13 cellular contexts compared by ENCODE assay signal in the genomic region with DNA sequence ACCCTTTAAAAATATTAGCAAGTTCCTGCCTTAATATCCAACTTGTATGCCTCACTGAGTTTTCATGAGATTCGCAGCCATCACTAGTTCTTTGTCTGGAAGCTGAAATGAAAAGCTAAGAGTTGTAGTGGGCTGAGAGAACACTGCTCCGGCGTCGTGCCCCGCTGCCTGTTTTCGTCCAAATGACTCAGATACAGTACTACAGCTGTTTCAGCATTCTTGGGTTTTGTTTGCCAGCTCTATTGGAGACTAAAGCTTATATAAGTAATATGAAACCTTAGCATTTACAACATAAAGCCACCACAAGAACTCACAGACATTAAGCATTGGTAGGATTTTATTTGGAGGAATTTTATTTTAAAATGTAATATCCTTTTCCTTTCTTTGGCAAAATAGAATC.
DNase-seq lines count a peak whose midpoint lies in the region; ATAC-seq lines count a peak whose summit lies in the region.
"Had no signal": no experiment of that assay in that cellular context is flagged by ENCODE, and none has a peak within 500 bp of the region (broad histone marks: within the 10 kb centered on the region; RNA-seq: fewer than 3 reads in every experiment).

No MANE protein-coding gene starts in this region.

- DNase-seq in NCI-H526 treated with DMSO at 0.1 percent for 48 hours (lab: John Stamatoyannopoulos, UW) (peak; percentile 20), NCI-H526 (lab: John Stamatoyannopoulos, UW) (no peak), amniotic epithelial cell (ENCODE audit: low read depth) (peak; percentile 44), kidney glomerular epithelial cell (lab: John Stamatoyannopoulos, UW) (peak; percentile 14), stromal cell of bone marrow (ENCODE audit: low read depth) (peak; percentile 83)
- no peak for DNase-seq in activated naive CD4-positive, alpha-beta T cell treated with anti-CD3 and anti-CD28 coated beads, Interleukin-2, amount 10 ng/mL, durations not matched to agents 7 days and 5 days
- DNase-seq: activated CD4-positive, alpha-beta T cell treated with anti-CD3 and anti-CD28 coated beads, Interleukin-2, amount 50 U/mL, for 48 hours; AML-193; NCI-H226 had no signal

- H3K27ac Mint-ChIP-seq in activated naive CD4-positive, alpha-beta T cell treated with anti-CD3 and anti-CD28 coated beads, Interleukin-2, amount 10 ng/mL, durations not matched to agents 7 days and 5 days, result no peak overlapping the region
- H3K27ac Mint-ChIP-seq: memory B cell; stimulated activated memory B cell treated with anti-CD40 and anti-IgM and Interleukin-4, amounts not matched to agents 10 μg/mL and 1 μg/mL and 100 μg/mL, for 72 hours had no signal

- ATAC-seq in HG02885 (IDR thresholded peaks at IDR 0.05; ENCODE audit: poor library complexity, unreplicated experiment) (no peak), HG03442 (IDR thresholded peaks at IDR 0.05; ENCODE audit: unreplicated experiment) (no peak)
- ATAC-seq: stimulated activated memory B cell treated with anti-CD40 and anti-IgM and Interleukin-4, amounts not matched to agents 10 μg/mL and 1 μg/mL and 100 μg/mL, for 72 hours had no signal

- no peak overlapping the region for H3K4me3 Mint-ChIP-seq in activated naive CD4-positive, alpha-beta T cell treated with anti-CD3 and anti-CD28 coated beads, Interleukin-2, amount 10 ng/mL, durations not matched to agents 7 days and 5 days
- H3K4me3 Mint-ChIP-seq: memory B cell; stimulated activated memory B cell treated with anti-CD40 and anti-IgM and Interleukin-4, amounts not matched to agents 10 μg/mL and 1 μg/mL and 100 μg/mL, for 72 hours had no signal

- H3K9me3 Mint-ChIP-seq in activated naive CD4-positive, alpha-beta T cell treated with anti-CD3 and anti-CD28 coated beads, Interleukin-2, amount 10 ng/mL, durations not matched to agents 7 days and 5 days, result peaks cover 4% of the 10 kb centered on the region
- H3K9me3 Mint-ChIP-seq: memory B cell had no signal

- no peaks in the 10 kb centered on the region for H3K4me1 Mint-ChIP-seq in activated naive CD4-positive, alpha-beta T cell treated with anti-CD3 and anti-CD28 coated beads, Interleukin-2, amount 10 ng/mL, durations not matched to agents 7 days and 5 days
- H3K4me1 Mint-ChIP-seq: stimulated activated memory B cell treated with anti-CD40 and anti-IgM and Interleukin-4, amounts not matched to agents 10 μg/mL and 1 μg/mL and 100 μg/mL, for 72 hours had no signal

- no peaks in the 10 kb centered on the region for H3K36me3 Mint-ChIP-seq in activated naive CD4-positive, alpha-beta T cell treated with anti-CD3 and anti-CD28 coated beads, Interleukin-2, amount 10 ng/mL, durations not matched to agents 7 days and 5 days
- H3K36me3 Mint-ChIP-seq: stimulated activated memory B cell treated with anti-CD40 and anti-IgM and Interleukin-4, amounts not matched to agents 10 μg/mL and 1 μg/mL and 100 μg/mL, for 72 hours had no signal

- H3K27me3 Mint-ChIP-seq in activated naive CD4-positive, alpha-beta T cell treated with anti-CD3 and anti-CD28 coated beads, Interleukin-2, amount 10 ng/mL, durations not matched to agents 7 days and 5 days, result peaks cover 10% of the 10 kb centered on the region
- H3K27me3 Mint-ChIP-seq: memory B cell; stimulated activated memory B cell treated with anti-CD40 and anti-IgM and Interleukin-4, amounts not matched to agents 10 μg/mL and 1 μg/mL and 100 μg/mL, for 72 hours had no signal

- CTCF ChIA-PET in activated naive CD4-positive, alpha-beta T cell treated with anti-CD3 and anti-CD28 coated beads, Interleukin-2, amount 10 ng/mL, durations not matched to agents 7 days and 5 days (lab: Charles Lee), result no interaction called here

Comparison
In these comparisons a context has a peak if more than half of its experiments do, and no peak if none do; other contexts are left out.
1. DNase-seq: peak in NCI-H526 treated with DMSO at 0.1 percent for 48 hours (single experiment), amniotic epithelial cell (single experiment), kidney glomerular epithelial cell (single experiment) and stromal cell of bone marrow (single experiment); none in NCI-H526 (0 of 2) and activated naive CD4-positive, alpha-beta T cell treated with anti-CD3 and anti-CD28 coated beads, Interleukin-2, amount 10 ng/mL, durations not matched to agents 7 days and 5 days (single experiment).